8 cellular contexts compared by ENCODE assay signal in the genomic region with DNA sequence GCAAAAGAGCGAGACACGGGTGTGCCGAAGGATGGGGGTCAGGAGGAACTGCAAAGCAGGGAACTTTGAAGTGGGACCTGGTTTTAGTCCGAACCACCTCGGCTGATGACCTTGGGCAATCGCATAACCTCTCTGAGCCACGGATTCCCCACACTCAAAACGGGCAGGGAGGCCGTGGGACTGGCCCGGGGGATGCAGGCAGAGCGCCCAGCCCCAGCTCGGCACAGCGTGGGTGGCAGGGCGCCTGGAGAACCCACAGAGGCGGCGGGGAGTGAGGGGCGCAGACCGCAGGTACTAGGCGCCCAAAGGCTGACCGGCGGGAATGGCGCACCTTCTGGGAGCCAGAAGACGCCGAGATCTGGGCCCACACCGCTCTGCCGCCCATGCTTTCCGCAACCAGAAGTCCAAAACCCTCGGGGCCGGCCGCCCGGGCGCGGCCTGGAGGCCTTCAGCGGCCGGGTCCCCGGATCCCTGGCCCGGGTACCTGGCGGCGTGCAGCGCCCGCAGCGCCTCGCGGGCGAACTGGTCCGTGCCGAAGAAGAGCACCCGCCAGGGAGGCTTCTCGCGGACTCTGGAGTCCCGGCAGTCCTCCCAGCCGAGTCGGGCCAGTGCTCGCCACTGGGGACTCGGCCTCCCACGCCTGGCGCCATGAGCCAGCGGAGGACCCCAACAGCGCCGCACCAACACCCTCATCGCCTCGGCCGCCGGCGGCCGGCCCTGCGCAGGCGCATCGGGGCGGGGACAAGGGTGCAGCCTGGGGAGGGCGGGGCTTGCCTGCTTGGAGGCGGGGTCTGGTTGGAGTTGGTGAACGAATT. TPM values are rescaled to one million over a fixed set of nuclear protein-coding genes. Genes with fewer than 3 reads are reported as not detected.
A peak's percentile ranks its signal among the peaks of the same experiment; 100 is the strongest.
DNase-seq lines count a peak whose midpoint lies in the region; ATAC-seq, FAIRE-seq and TF ChIP-seq lines count a peak whose summit lies in the region.

A gene (minus strand): TSS at position 719 of the 815 bp plus-strand sequence. CDS start 26 bp downstream, at position 693.

- peak within 1 kb of the TSS; percentile 70 for H3K27ac ChIP-seq in CD4-positive, alpha-beta memory T cell (ENCODE audit: low read depth, low read length)
- peak within 1 kb of the TSS; percentile 75 to 89 (median 82) for H3K27ac ChIP-seq in esophagus muscularis mucosa (replicated peaks in 1 of 4)

- H3K4me3 Mint-ChIP-seq in CD4-positive, alpha-beta memory T cell: peak within 1 kb of the TSS; percentile 87 to 95 (median 94)
- peak within 1 kb of the TSS; percentile 89 for H3K4me3 Mint-ChIP-seq in activated T-cell treated with anti-CD3 and anti-CD28 coated beads, Interleukin-2, amount 50 U/mL, for 4 hours

- H3K4me1 ChIP-seq in CD4-positive, alpha-beta memory T cell (ENCODE audit: insufficient read depth, low read length): peaks cover 17% of the 10 kb centered on the region
- H3K4me1 ChIP-seq in esophagus muscularis mucosa: peaks cover 18 to 40% (median 30%) of the 10 kb centered on the region in 4 donors

- H3K9me3 Mint-ChIP-seq in CD4-positive, alpha-beta memory T cell: no peaks in the 10 kb centered on the region
- no peaks in the 10 kb centered on the region for H3K9me3 Mint-ChIP-seq in activated T-cell treated with anti-CD3 and anti-CD28 coated beads, Interleukin-2, amount 50 U/mL, for 4 hours

- peaks cover 6 to 18% of the 10 kb centered on the region in 2 donors for H3K36me3 Mint-ChIP-seq in CD4-positive, alpha-beta memory T cell
- H3K36me3 Mint-ChIP-seq in activated T-cell treated with anti-CD3 and anti-CD28 coated beads, Interleukin-2, amount 50 U/mL, for 4 hours (ENCODE audit: insufficient read depth): peaks cover 16% of the 10 kb centered on the region

- POLR2A ChIA-PET in CD4-positive, alpha-beta memory T cell (lab: Charles Lee; ENCODE audit: partially characterized antibody): no interaction called here

- peak; percentile 94 for TF ChIP-seq POLR2A in esophagus muscularis mucosa (IDR thresholded peaks at IDR 0.05; ENCODE audit: low read depth)

- H3K27ac Mint-ChIP-seq in CD4-positive, alpha-beta memory T cell: peak within 1 kb of the TSS; percentile 43 to 97 (median 84)

- ATAC-seq in GM19395 (IDR thresholded peaks at IDR 0.05; ENCODE audit: unreplicated experiment): peak; percentile 79
- ATAC-seq in activated T-cell treated with anti-CD3 and anti-CD28 coated beads, Interleukin-2, amount 50 U/mL, for 4 hours: peak; percentile 97 to 98

- TF ChIP-seq CTCF in esophagus muscularis mucosa (IDR thresholded peaks at IDR 0.05): peak in 2 of 3 experiments; percentile 17 to 22

- H3K36me3 ChIP-seq in CD4-positive, alpha-beta memory T cell (ENCODE audit: insufficient read depth, low read length): no peaks in the 10 kb centered on the region
- H3K36me3 ChIP-seq in esophagus muscularis mucosa: peaks cover 0 to 27% (median 24%) of the 10 kb centered on the region in 4 donors

- CTCF ChIA-PET in CD4-positive, alpha-beta memory T cell (lab: Charles Lee; ENCODE audit: partially characterized antibody): no interaction called here

- peaks cover 11 to 24% (median 20%) of the 10 kb centered on the region in 4 donors for H3K4me1 Mint-ChIP-seq in CD4-positive, alpha-beta memory T cell
- H3K4me1 Mint-ChIP-seq in activated T-cell treated with anti-CD3 and anti-CD28 coated beads, Interleukin-2, amount 50 U/mL, for 4 hours (ENCODE audit: low read depth): peaks cover 19% of the 10 kb centered on the region

- H3K27me3 ChIP-seq in CD4-positive, alpha-beta memory T cell (ENCODE audit: insufficient read depth, low read length): no peaks in the 10 kb centered on the region
- H3K27me3 ChIP-seq in esophagus muscularis mucosa: no peaks in the 10 kb centered on the region

- intact Hi-C loops in CD4-positive, alpha-beta memory T cell (cut with micrococcal nuclease): loop anchor here (1.0 kb wide), 2 partner anchors 40 to 104 kb away; a partner anchor contains a TSS
- intact Hi-C loops in esophagus muscularis mucosa (cut with DNase I): loop anchor here (5.0 kb wide), 1 partner anchor 42 kb away; a partner anchor contains a TSS

- H3K9me3 ChIP-seq in CD4-positive, alpha-beta memory T cell (ENCODE audit: control insufficient read depth in 1 of 2, low read length in 2 of 2): no peaks in the 10 kb centered on the region
- no peaks in the 10 kb centered on the region for H3K9me3 ChIP-seq in esophagus muscularis mucosa

- FAIRE-seq in HTR-8/SVneo (lab: Jason Lieb, UNC): no peak

- WGBS in esophagus muscularis mucosa: under 1% methylated on average over 37 of the region's 73 CpGs

- peak within 1 kb of the TSS; percentile 71 to 84 for H3K4me3 ChIP-seq in CD4-positive, alpha-beta memory T cell (ENCODE audit: low read length in 2 of 2)
- H3K4me3 ChIP-seq in esophagus muscularis mucosa: peak within 1 kb of the TSS; percentile 77 to 98 (median 89)

- DNase-seq in CD4-positive, alpha-beta memory T cell: peak; percentile 83 to 90 (median 85)
- DNase-seq in HTR-8/SVneo (ENCODE audit: insufficient read length, low spot score): peak; percentile 97
- DNase-seq in activated T-cell treated with anti-CD3 and anti-CD28 coated beads, Interleukin-2, amount 50 U/mL, for 4 hours: peak; percentile 94
- DNase-seq in esophagus muscularis mucosa (ENCODE audit: extremely low spot score): peak; percentile 97
- peak; percentile 90 for DNase-seq in myocyte (ENCODE audit: low read depth)
- DNase-seq in stimulated activated CD8-positive, alpha-beta memory T cell treated with anti-CD3 and anti-CD28 coated beads, Interleukin-7, amount 100 ng/mL, for 24 hours (ENCODE audit: low read depth): peak; percentile 93

- no peak for TF ChIP-seq EP300 in esophagus muscularis mucosa (IDR thresholded peaks at IDR 0.05)

- peaks cover 3 to 16% of the 10 kb centered on the region in 2 donors for H3K27me3 Mint-ChIP-seq in CD4-positive, alpha-beta memory T cell
- H3K27me3 Mint-ChIP-seq in activated T-cell treated with anti-CD3 and anti-CD28 coated beads, Interleukin-2, amount 50 U/mL, for 4 hours (ENCODE audit: low read depth): peaks cover 7% of the 10 kb centered on the region

TF ChIP-seq in PFSK-1, 5 proteins besides CTCF, POLR2A, EP300 and RAD21:
- TF ChIP-seq, protein P1, sequence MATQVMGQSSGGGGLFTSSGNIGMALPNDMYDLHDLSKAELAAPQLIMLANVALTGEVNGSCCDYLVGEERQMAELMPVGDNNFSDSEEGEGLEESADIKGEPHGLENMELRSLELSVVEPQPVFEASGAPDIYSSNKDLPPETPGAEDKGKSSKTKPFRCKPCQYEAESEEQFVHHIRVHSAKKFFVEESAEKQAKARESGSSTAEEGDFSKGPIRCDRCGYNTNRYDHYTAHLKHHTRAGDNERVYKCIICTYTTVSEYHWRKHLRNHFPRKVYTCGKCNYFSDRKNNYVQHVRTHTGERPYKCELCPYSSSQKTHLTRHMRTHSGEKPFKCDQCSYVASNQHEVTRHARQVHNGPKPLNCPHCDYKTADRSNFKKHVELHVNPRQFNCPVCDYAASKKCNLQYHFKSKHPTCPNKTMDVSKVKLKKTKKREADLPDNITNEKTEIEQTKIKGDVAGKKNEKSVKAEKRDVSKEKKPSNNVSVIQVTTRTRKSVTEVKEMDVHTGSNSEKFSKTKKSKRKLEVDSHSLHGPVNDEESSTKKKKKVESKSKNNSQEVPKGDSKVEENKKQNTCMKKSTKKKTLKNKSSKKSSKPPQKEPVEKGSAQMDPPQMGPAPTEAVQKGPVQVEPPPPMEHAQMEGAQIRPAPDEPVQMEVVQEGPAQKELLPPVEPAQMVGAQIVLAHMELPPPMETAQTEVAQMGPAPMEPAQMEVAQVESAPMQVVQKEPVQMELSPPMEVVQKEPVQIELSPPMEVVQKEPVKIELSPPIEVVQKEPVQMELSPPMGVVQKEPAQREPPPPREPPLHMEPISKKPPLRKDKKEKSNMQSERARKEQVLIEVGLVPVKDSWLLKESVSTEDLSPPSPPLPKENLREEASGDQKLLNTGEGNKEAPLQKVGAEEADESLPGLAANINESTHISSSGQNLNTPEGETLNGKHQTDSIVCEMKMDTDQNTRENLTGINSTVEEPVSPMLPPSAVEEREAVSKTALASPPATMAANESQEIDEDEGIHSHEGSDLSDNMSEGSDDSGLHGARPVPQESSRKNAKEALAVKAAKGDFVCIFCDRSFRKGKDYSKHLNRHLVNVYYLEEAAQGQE (IDR thresholded peaks at IDR 0.05; ENCODE audit: insufficient read depth in 1 of 2, low read depth in 2 of 2, low read length in 2 of 2): no peak
- TF ChIP-seq FOXP2 (optimal IDR thresholded peaks at IDR 0.05; ENCODE audit: borderline replicate concordance, extremely low read depth, extremely low read length, insufficient read depth): no peak
- peak; percentile 99 for TF ChIP-seq POLR2AphosphoS5 (IDR thresholded peaks at IDR 0.05; ENCODE audit: low read depth, low read length)
- peak; percentile 77 for TF ChIP-seq TAF1 (IDR thresholded peaks at IDR 0.05; ENCODE audit: borderline replicate concordance, insufficient read depth, low read length)

RNA-seq across cellular contexts. Expression of the gene that starts here (rescaled TPM):
- total RNA-seq in CD4-positive, alpha-beta memory T cell: 10 to 100 TPM; 15.2 to 18.3 TPM
- 10 to 100 TPM; 19.7 to 22.6 TPM for polyA plus RNA-seq in CD4-positive, alpha-beta memory T cell
- 10.0 TPM for polyA plus RNA-seq in PFSK-1 (2012; ENCODE audit: insufficient read length, low read depth)
- 10 to 100 TPM; 12.6 to 25.2 (median 16.4) TPM for total RNA-seq in activated T-cell treated with anti-CD3 and anti-CD28 coated beads, Interleukin-2, amount 50 U/mL, for 4 hours
- 10 to 100 TPM; 26.3 to 29.9 (median 29.4) TPM for total RNA-seq in esophagus muscularis mucosa
- 24.8 and 30.2 TPM in 2 replicates for total RNA-seq in myocyte
- 9.9 TPM for polyA plus RNA-seq in myocyte (2012)

Comparison
In these comparisons a context has a peak if more than half of its experiments do, and no peak if none do; other contexts are left out.
1. Peak in every context shown above with its lines: DNase-seq, ATAC-seq, H3K4me3 ChIP-seq and H3K27ac ChIP-seq.